Comparison of ENCODE assay signal across 8 cellular contexts in genomic region chr1:236524892-236525179, GRCh38. TPM values are rescaled to one million over a fixed set of nuclear protein-coding genes. Genes with fewer than 3 reads are reported as not detected.
DNase-seq lines count a peak whose midpoint lies in the region; ATAC-seq and TF ChIP-seq lines count a peak whose summit lies in the region.

No MANE protein-coding gene starts in this region.

- POLR2A ChIA-PET in CD4-positive, alpha-beta memory T cell (lab: Charles Lee; ENCODE audit: partially characterized antibody), result interaction anchor here (0.7 to 12.9 kb wide), 7 partner anchors 7 to 80 kb away, joined by 3 to 82 read pairs (median 3); no protein-coding TSS in a partner anchor

- peaks cover 21% of the 10 kb centered on the region for H3K4me1 ChIP-seq in CD4-positive, alpha-beta memory T cell (ENCODE audit: insufficient read depth, low read length)
- H3K4me1 ChIP-seq in mucosa of stomach (ENCODE audit: control insufficient read depth, insufficient read depth, low read length), result no peaks in the 10 kb centered on the region

- peaks cover 16 to 60% (median 35%) of the 10 kb centered on the region in 4 donors for H3K4me1 Mint-ChIP-seq in CD4-positive, alpha-beta memory T cell

- H3K27ac ChIP-seq in CD4-positive, alpha-beta memory T cell (ENCODE audit: low read depth, low read length), result peak overlapping the region; percentile 94

- H3K9me3 Mint-ChIP-seq in CD4-positive, alpha-beta memory T cell, result no peaks in the 10 kb centered on the region

- H3K27me3 ChIP-seq in CD4-positive, alpha-beta memory T cell (ENCODE audit: insufficient read depth, low read length), result no peaks in the 10 kb centered on the region
- H3K27me3 ChIP-seq in mucosa of stomach (ENCODE audit: control insufficient read depth, insufficient read depth, low read length), result no peaks in the 10 kb centered on the region

- no peak for TF ChIP-seq CTCF in astrocyte of the spinal cord (IDR thresholded peaks at IDR 0.05; ENCODE audit: low read depth, low read length)

- CTCF ChIA-PET in CD4-positive, alpha-beta memory T cell (lab: Charles Lee; ENCODE audit: partially characterized antibody), result interaction anchor here (1.0 to 1.2 kb wide), 2 partner anchors 9 to 33 kb away, joined by 3 read pairs; no protein-coding TSS in a partner anchor

- H3K27me3 Mint-ChIP-seq in CD4-positive, alpha-beta memory T cell, result no peaks in the 10 kb centered on the region

- H3K4me3 Mint-ChIP-seq in CD4-positive, alpha-beta memory T cell, result peak overlapping the region; percentile 94 to 100 (median 99)

- H3K9me3 ChIP-seq in CD4-positive, alpha-beta memory T cell (ENCODE audit: control insufficient read depth in 1 of 2, low read length in 2 of 2), result no peaks in the 10 kb centered on the region
- H3K9me3 ChIP-seq in mucosa of stomach (ENCODE audit: control insufficient read depth, low read length), result no peaks in the 10 kb centered on the region

- peak overlapping the region; percentile 91 to 99 (median 99) for H3K27ac Mint-ChIP-seq in CD4-positive, alpha-beta memory T cell

- intact Hi-C loops in CD4-positive, alpha-beta memory T cell (cut with micrococcal nuclease), result loop anchor here (2.0 to 5.0 kb wide), 3 partner anchors 80 to 272 kb away; partner anchors contain the start of genes ERO1B, HEATR1 and MTR

- peaks cover 19 to 31% of the 10 kb centered on the region in 2 donors for H3K36me3 Mint-ChIP-seq in CD4-positive, alpha-beta memory T cell

- H3K9ac ChIP-seq in mucosa of stomach (ENCODE audit: low read length), result peak overlapping the region; percentile 93

- H3K36me3 ChIP-seq in CD4-positive, alpha-beta memory T cell (ENCODE audit: insufficient read depth, low read length), result peaks cover 17% of the 10 kb centered on the region
- no peaks in the 10 kb centered on the region for H3K36me3 ChIP-seq in mucosa of stomach (ENCODE audit: control insufficient read depth, insufficient read depth, low read length)

- H3K4me3 ChIP-seq in CD4-positive, alpha-beta memory T cell (ENCODE audit: low read length in 2 of 2), result peak overlapping the region; percentile 87 to 96
- H3K4me3 ChIP-seq in astrocyte of the spinal cord (ENCODE audit: low read depth, low read length) (peak overlapping the region; percentile 96), mucosa of stomach (ENCODE audit: low read length) (peak overlapping the region; percentile 85)

- in situ Hi-C loops in astrocyte of the spinal cord (cut with HindIII; ENCODE audit: low sequenced_read_pairs), result no loop called here

- DNase-seq in CD4-positive, alpha-beta memory T cell, result no peak
- DNase-seq in astrocyte of the spinal cord (ENCODE audit: low read depth, low spot score) (no peak), NCI-H748 treated with DMSO at 0.1 percent for 48 hours (lab: John Stamatoyannopoulos, UW) (no peak), occipital lobe (lab: John Stamatoyannopoulos, UW) (no peak), D341Med (ENCODE audit: low spot score) (no peak), NCI-H510A (lab: John Stamatoyannopoulos, UW) (no peak)

- ATAC-seq in HG03354 (IDR thresholded peaks at IDR 0.05; ENCODE audit: poor library complexity, severe bottlenecking, unreplicated experiment), result peak; percentile 6

RNA-seq across cellular contexts. Expression of gene LGALS8, which starts 1.1 kb away (rescaled TPM):
- total RNA-seq in CD4-positive, alpha-beta memory T cell, result 100 to 1,000 TPM; 193 to 196 TPM
- 10 to 100 TPM; 46.8 to 66.4 TPM for polyA plus RNA-seq in CD4-positive, alpha-beta memory T cell
- total RNA-seq in occipital lobe, result 203 TPM
